Comparison of ENCODE assay signal across 25 cellular contexts in the genomic region with DNA sequence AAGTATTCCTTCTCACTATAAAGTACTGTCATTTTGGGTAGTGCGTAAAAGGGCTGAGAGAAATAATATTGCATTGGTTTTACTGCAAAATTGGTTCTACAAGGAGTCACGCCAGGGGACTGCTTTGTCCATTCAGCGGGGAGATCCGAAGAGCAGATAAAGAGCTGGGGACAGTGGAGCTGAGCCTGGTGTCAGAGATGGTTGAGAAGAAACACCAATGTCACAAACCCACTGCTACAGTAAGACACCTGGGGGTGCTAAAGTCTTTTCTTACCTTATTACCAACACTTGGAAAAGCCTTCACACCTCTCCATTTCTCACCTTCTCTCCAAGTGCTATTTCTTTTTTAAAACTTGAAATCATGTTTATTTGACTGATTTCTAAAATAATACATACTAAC. TPM values are rescaled to one million over a fixed set of nuclear protein-coding genes. Genes with fewer than 3 reads are reported as not detected.
A peak's percentile ranks its signal among the peaks of the same experiment; 100 is the strongest.
DNase-seq lines count a peak whose midpoint lies in the region; ATAC-seq and TF ChIP-seq lines count a peak whose summit lies in the region.
"Had no signal": no experiment of that assay in that cellular context is flagged by ENCODE, and none has a peak within 500 bp of the region (broad histone marks: within the 10 kb centered on the region; RNA-seq: fewer than 3 reads in every experiment).

No MANE protein-coding gene starts in this region.

- CTCF ChIA-PET in SK-N-SH (lab: Yijun Ruan, JAX) (interaction anchor here (1.0 to 3.4 kb wide), 4 partner anchors 27 to 129 kb away, joined by 3 to 21 read pairs (median 4); no protein-coding TSS in a partner anchor), PC-3 (lab: Charles Lee) (no interaction called here)

- no peak overlapping the region for H3K4me3 ChIP-seq in SK-N-SH (ENCODE audit: low read depth in 2 of 2, low read length in 1 of 2)
- H3K4me3 ChIP-seq in H7 (ENCODE audit: insufficient read depth, low read depth, low read length), result no peak overlapping the region
- H3K4me3 ChIP-seq in PC-3 (ENCODE audit: low read length), result no peak overlapping the region
- H3K4me3 ChIP-seq: ovary, right lobe of liver, SK-N-MC, thyroid gland had no signal

- 76% methylated on average over 4 of the region's 4 CpGs for whole genome bisulfite sequencing in SK-N-SH (ENCODE audit: low lambda C conversion rate)

- no peaks in the 10 kb centered on the region for H3K9me2 ChIP-seq in SK-N-SH
- H3K9me2 ChIP-seq in PC-3 (replicated peaks; ENCODE audit: low read length), result no peaks in the 10 kb centered on the region

- TF ChIP-seq CTCF in SK-N-SH (IDR thresholded peaks at IDR 0.05) (no peak), PC-3 (conservative IDR thresholded peaks at IDR 0.05; ENCODE audit: low read depth, low read length) (no peak)

- POLR2A ChIA-PET in SK-N-SH (lab: Yijun Ruan, JAX) (no interaction called here), PC-3 (lab: Charles Lee; ENCODE audit: unreplicated experiment) (no interaction called here)

- intact Hi-C loops in PC-3 (cut with micrococcal nuclease), result loop anchor here (1.0 kb wide), 1 partner anchor 13 kb away; no protein-coding TSS in a partner anchor

- DNase-seq in SK-N-SH (peak; percentile 27), H7 (peak; percentile 49), PC-3 (no peak), iPS-NIHi11 (ENCODE audit: low spot score) (peak; percentile 16), retina (no peak), dermis blood vessel endothelial cell (no peak)
- no peak for DNase-seq in stimulated activated naive CD4-positive, alpha-beta T cell treated with Interleukin-2 at 50 U/mL for 16 hours (lab: John Stamatoyannopoulos, UW)
- DNase-seq: activated effector memory CD4-positive, alpha-beta T cell treated with anti-CD3 and anti-CD28 coated beads, Interleukin-2, amount 50 U/mL, for 16 hours; DMS153; foreskin fibroblast; hippocampal formation; NCI-H1694 treated with DMSO at 0.1 percent for 48 hours; ovary; right lobe of liver; T-helper 9 cell; thyroid gland had no signal

- H3K9me3 ChIP-seq in SK-N-SH (no peaks in the 10 kb centered on the region), PC-3 (ENCODE audit: low read length) (no peaks in the 10 kb centered on the region)
- H3K9me3 ChIP-seq: ovary, right lobe of liver, thyroid gland had no signal

- H3K36me3 ChIP-seq in SK-N-SH (replicated peaks in 1 of 2; ENCODE audit: control insufficient read depth in 1 of 2, insufficient read depth in 2 of 2, low read length in 1 of 2), result no peaks in the 10 kb centered on the region
- H3K36me3 ChIP-seq in H7 (replicated peaks; ENCODE audit: control insufficient read depth, insufficient read depth, low read length), result no peaks in the 10 kb centered on the region
- H3K36me3 ChIP-seq in PC-3 (ENCODE audit: low read depth, low read length), result no peaks in the 10 kb centered on the region
- H3K36me3 ChIP-seq: ovary, right lobe of liver, thyroid gland had no signal

- no peaks in the 10 kb centered on the region for H3K79me2 ChIP-seq in SK-N-SH (ENCODE audit: insufficient read depth)
- no peaks in the 10 kb centered on the region for H3K79me2 ChIP-seq in PC-3 (ENCODE audit: low read length)

- no peak overlapping the region for H3K27ac ChIP-seq in SK-N-SH (ENCODE audit: low read depth in 2 of 2, low read length in 1 of 2)
- H3K27ac ChIP-seq in PC-3 (ENCODE audit: low read length), result no peak overlapping the region
- H3K27ac ChIP-seq: ovary, right lobe of liver, SK-N-MC, thyroid gland had no signal

- no peak for ATAC-seq in SK-N-SH treated with all-trans-retinoic acid at 6 μM for 48 hours
- peak; percentile 38; the same call in 1 of the 2 replicates for ATAC-seq in PC-3
- ATAC-seq: activated CD4-positive, CD25-positive, alpha-beta regulatory T cell treated with anti-CD3 and anti-CD28 coated beads, Interleukin-2, amount 50 U/mL, for 24 hours; stimulated activated effector memory CD8-positive, alpha-beta T cell treated with anti-CD3 and anti-CD28 coated beads, Interleukin-12 subunit alpha, Interleukin-12 subunit beta, amount 100 ng/mL, for 72 hours had no signal

- H3F3A ChIP-seq in SK-N-SH (replicated peaks; ENCODE audit: insufficient read depth) (no peaks in the 10 kb centered on the region), PC-3 (ENCODE audit: low read length, unreplicated experiment) (no peaks in the 10 kb centered on the region)

- H3K4me2 ChIP-seq in SK-N-SH (no peak overlapping the region), PC-3 (ENCODE audit: low read length) (no peak overlapping the region)

- peak; percentile 49 for TF ChIP-seq RAD21 in SK-N-SH (IDR thresholded peaks at IDR 0.05; ENCODE audit: low read length)

- H3K9ac ChIP-seq in SK-N-SH (no peak overlapping the region), PC-3 (ENCODE audit: low read length) (no peak overlapping the region)

- no peak overlapping the region for H2AFZ ChIP-seq in SK-N-SH (ENCODE audit: low read depth)
- H2AFZ ChIP-seq in PC-3 (ENCODE audit: low read length), result no peak overlapping the region

- no peak for TF ChIP-seq EP300 in SK-N-SH (IDR thresholded peaks at IDR 0.05; ENCODE audit: borderline replicate concordance in 1 of 2, low read depth in 1 of 2, low read length in 1 of 2)

- no TSS peak for BruUV-seq in PC-3 (replicated peaks; lab: Mats Ljungman, UMichigan)

- peaks cover 0 to 3% of the 10 kb centered on the region in 2 experiments; a peak in 1 of 4 replicates for H3K4me1 ChIP-seq in SK-N-SH (ENCODE audit: control insufficient read depth in 1 of 2, insufficient read depth in 2 of 2, low read depth in 1 of 2, low read length in 1 of 2)
- no peaks in the 10 kb centered on the region for H3K4me1 ChIP-seq in PC-3 (ENCODE audit: insufficient read depth, low read length)
- H3K4me1 ChIP-seq: right lobe of liver, thyroid gland had no signal

- no peaks in the 10 kb centered on the region for H3K27me3 ChIP-seq in SK-N-SH (ENCODE audit: insufficient read depth)
- no peaks in the 10 kb centered on the region for H3K27me3 ChIP-seq in H7 (ENCODE audit: control insufficient read depth, insufficient read depth, low read length)
- no peaks in the 10 kb centered on the region for H3K27me3 ChIP-seq in PC-3 (ENCODE audit: low read length)
- H3K27me3 ChIP-seq: ovary, right lobe of liver, thyroid gland had no signal

- H4K20me1 ChIP-seq in SK-N-SH (ENCODE audit: insufficient read depth), result no peaks in the 10 kb centered on the region
- no peaks in the 10 kb centered on the region for H4K20me1 ChIP-seq in PC-3 (ENCODE audit: low read length)

TF ChIP-seq in SK-N-SH, 30 proteins besides CTCF, POLR2A, EP300 and RAD21:
- TF ChIP-seq GATA2 (CRISPR knock-in tag; IDR thresholded peaks at IDR 0.05) (peak; percentile 36; the same call in 1 of the 2 replicates), SMC3 (IDR thresholded peaks at IDR 0.05; ENCODE audit: low read depth, low read length) (0 out of 2 replicates have a peak, but pooled peaks have one; percentile 10)
- TF ChIP-seq, protein P1, sequence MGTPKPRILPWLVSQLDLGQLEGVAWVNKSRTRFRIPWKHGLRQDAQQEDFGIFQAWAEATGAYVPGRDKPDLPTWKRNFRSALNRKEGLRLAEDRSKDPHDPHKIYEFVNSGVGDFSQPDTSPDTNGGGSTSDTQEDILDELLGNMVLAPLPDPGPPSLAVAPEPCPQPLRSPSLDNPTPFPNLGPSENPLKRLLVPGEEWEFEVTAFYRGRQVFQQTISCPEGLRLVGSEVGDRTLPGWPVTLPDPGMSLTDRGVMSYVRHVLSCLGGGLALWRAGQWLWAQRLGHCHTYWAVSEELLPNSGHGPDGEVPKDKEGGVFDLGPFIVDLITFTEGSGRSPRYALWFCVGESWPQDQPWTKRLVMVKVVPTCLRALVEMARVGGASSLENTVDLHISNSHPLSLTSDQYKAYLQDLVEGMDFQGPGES (IDR thresholded peaks at IDR 0.05; ENCODE audit: low read depth, low read length), result no peak

TF ChIP-seq in SK-N-SH treated with all-trans-retinoic acid at 6 μM for 48 hours, 23 proteins besides CTCF, POLR2A, EP300 and RAD21 (continues in another document):
- TF ChIP-seq ISL1 (CRISPR knock-in tag; IDR thresholded peaks at IDR 0.05) (no peak), TOX (CRISPR knock-in tag; IDR thresholded peaks at IDR 0.05; ENCODE audit: borderline replicate concordance) (no peak), RARB (CRISPR knock-in tag; IDR thresholded peaks at IDR 0.05) (no peak), ZC3H10 (CRISPR knock-in tag; IDR thresholded peaks at IDR 0.05) (no peak)
- TF ChIP-seq, protein P2, sequence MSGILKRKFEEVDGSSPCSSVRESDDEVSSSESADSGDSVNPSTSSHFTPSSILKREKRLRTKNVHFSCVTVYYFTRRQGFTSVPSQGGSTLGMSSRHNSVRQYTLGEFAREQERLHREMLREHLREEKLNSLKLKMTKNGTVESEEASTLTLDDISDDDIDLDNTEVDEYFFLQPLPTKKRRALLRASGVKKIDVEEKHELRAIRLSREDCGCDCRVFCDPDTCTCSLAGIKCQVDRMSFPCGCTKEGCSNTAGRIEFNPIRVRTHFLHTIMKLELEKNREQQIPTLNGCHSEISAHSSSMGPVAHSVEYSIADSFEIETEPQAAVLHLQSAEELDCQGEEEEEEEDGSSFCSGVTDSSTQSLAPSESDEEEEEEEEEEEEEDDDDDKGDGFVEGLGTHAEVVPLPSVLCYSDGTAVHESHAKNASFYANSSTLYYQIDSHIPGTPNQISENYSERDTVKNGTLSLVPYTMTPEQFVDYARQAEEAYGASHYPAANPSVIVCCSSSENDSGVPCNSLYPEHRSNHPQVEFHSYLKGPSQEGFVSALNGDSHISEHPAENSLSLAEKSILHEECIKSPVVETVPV (CRISPR knock-in tag; IDR thresholded peaks at IDR 0.05), result no peak

RNA-seq across cellular contexts. Expression of a gene that starts 14.1 kb away (rescaled TPM):
- not detected in 2 replicates for polyA plus RNA-seq in SK-N-SH (2012; rRNA removed)
- not detected in 2 replicates for polyA plus RNA-seq in SK-N-SH (2012; cell fraction: cytosol; rRNA removed)
- not detected in 2 replicates for polyA plus RNA-seq in SK-N-SH (2012; cell fraction: nucleus; rRNA removed)
- not detected in 2 replicates for total RNA-seq in H7 (2014; rRNA removed; shearing (Covaris generic))
- total RNA-seq in PC-3 (2014; rRNA removed) (not detected in 2 replicates), dermis blood vessel endothelial cell (not detected in 2 replicates)
- total RNA-seq: lung microvascular endothelial cell, M059J, ovary, right lobe of liver, thyroid gland had no signal
- polyA plus RNA-seq: AG04450, CD14-positive monocyte, keratinocyte, ovary had no signal

RNA-seq across cellular contexts. Expression of a gene that starts 23.0 kb away (rescaled TPM):
- 0.94 and 1.4 TPM in 2 replicates for polyA plus RNA-seq in SK-N-SH (2012; rRNA removed)
- 0.50 and 0.59 TPM in 2 replicates for polyA plus RNA-seq in SK-N-SH (2012; cell fraction: cytosol; rRNA removed)
- polyA plus RNA-seq in SK-N-SH (2012; cell fraction: nucleus; rRNA removed), result 1.5 and 1.7 TPM in 2 replicates
- 0.22 TPM in 1 of 2 replicates, not detected in the other for total RNA-seq in H7 (2014; rRNA removed; shearing (Covaris generic))
- total RNA-seq in PC-3 (2014; rRNA removed) (0.66 TPM in 1 of 2 replicates, not detected in the other), dermis blood vessel endothelial cell (0.85 and 1.2 TPM in 2 replicates)
- total RNA-seq: M059J had no signal
- polyA plus RNA-seq: CD14-positive monocyte had no signal

RNA-seq across cellular contexts. Expression of a gene that starts 43.6 kb away (rescaled TPM):
- polyA plus RNA-seq in SK-N-SH (2012; rRNA removed), result 0.81 and 0.84 TPM in 2 replicates
- polyA plus RNA-seq in SK-N-SH (2012; cell fraction: cytosol; rRNA removed), result 0.54 and 0.58 TPM in 2 replicates
- polyA plus RNA-seq in SK-N-SH (2012; cell fraction: nucleus; rRNA removed), result 1.7 and 1.8 TPM in 2 replicates
- 0.45 and 0.63 TPM in 2 replicates for total RNA-seq in H7 (2014; rRNA removed; shearing (Covaris generic))
- total RNA-seq in PC-3 (2014; rRNA removed) (4.0 and 4.8 TPM in 2 replicates), dermis blood vessel endothelial cell (0.17 TPM in 1 of 2 replicates, not detected in the other)
- polyA plus RNA-seq: CD14-positive monocyte had no signal

Comparison
In these comparisons a context has a peak if more than half of its experiments do, and no peak if none do; other contexts are left out.
1. DNase-seq: peak in SK-N-SH (single experiment), H7 (single experiment) and iPS-NIHi11 (single experiment); none in PC-3 (single experiment), retina (single experiment), dermis blood vessel endothelial cell (single experiment) and stimulated activated naive CD4-positive, alpha-beta T cell treated with Interleukin-2 at 50 U/mL for 16 hours (single experiment).